ENCODE assay signal across 13 cellular contexts in genomic region chr15:68639926-68640600, GRCh38.
DNase-seq lines count a peak whose midpoint lies in the region; ATAC-seq and TF ChIP-seq lines count a peak whose summit lies in the region.
"Had no signal": no experiment of that assay in that cellular context is flagged by ENCODE, and none has a peak within 500 bp of the region (broad histone marks: within the 10 kb centered on the region; RNA-seq: fewer than 3 reads in every experiment).

No MANE protein-coding gene starts in this region.

- no peak overlapping the region for H2AFZ ChIP-seq in fibroblast of lung (ENCODE audit: low read length)

- no peaks in the 10 kb centered on the region for H3K27me3 ChIP-seq in fibroblast of lung (ENCODE audit: control insufficient read depth, insufficient read depth, low read length)
- no peaks in the 10 kb centered on the region for H3K27me3 ChIP-seq in spleen (replicated peaks in 1 of 7)

- whole genome bisulfite sequencing in spleen, 5 donors: 74 to 88% (median 82%) methylated on average over 7 of the region's 7 CpGs

- H3K9ac ChIP-seq in fibroblast of lung (ENCODE audit: insufficient read depth, low read length): no peak overlapping the region

- H3K27ac Mint-ChIP-seq in HFFc6: peak overlapping the region; percentile 91
- H3K27ac Mint-ChIP-seq: T-helper 1 cell treated with Interleukin-12 subunit alpha and Interleukin-12 subunit beta and Interleukin-4 antibody, amounts not matched to agents 30 μg/mL and 1 μg/mL, for 36 hours had no signal

- no peak for TF ChIP-seq POLR2A in spleen (IDR thresholded peaks at IDR 0.05)

- no peaks in the 10 kb centered on the region for H4K20me1 ChIP-seq in fibroblast of lung (ENCODE audit: control insufficient read depth, extremely low read depth, insufficient read depth, low read length)

- no peaks in the 10 kb centered on the region; the same call in none of the 2 replicates for H3K27me3 Mint-ChIP-seq in HFFc6 (ENCODE audit: insufficient read depth)

- ATAC-seq in HG03196 (IDR thresholded peaks at IDR 0.05; ENCODE audit: unreplicated experiment): no peak
- ATAC-seq in GM18519 (IDR thresholded peaks at IDR 0.05; ENCODE audit: low FRiP score, unreplicated experiment): no peak
- no peak for ATAC-seq in HG03442 (IDR thresholded peaks at IDR 0.05; ENCODE audit: unreplicated experiment)

- no peaks in the 10 kb centered on the region for H3K9me3 Mint-ChIP-seq in HFFc6
- H3K9me3 Mint-ChIP-seq: IgD-negative memory B cell; T-helper 1 cell treated with Interleukin-12 subunit alpha and Interleukin-12 subunit beta and Interleukin-4 antibody, amounts not matched to agents 30 μg/mL and 1 μg/mL, for 36 hours had no signal

- H3K79me2 ChIP-seq in fibroblast of lung (ENCODE audit: control insufficient read depth, insufficient read depth, low read length): peaks cover 47% of the 10 kb centered on the region

- H3K4me3 ChIP-seq in fibroblast of lung (replicated peaks in 1 of 4; ENCODE audit: control extremely low read depth in 1 of 4, insufficient read depth in 1 of 4, low read depth in 3 of 4, low read length in 4 of 4) (no peak overlapping the region), spleen (no peak overlapping the region)

- H3K4me1 ChIP-seq in fibroblast of lung (ENCODE audit: control insufficient read depth, extremely low read depth, insufficient read depth, low read length) (peaks cover 72% of the 10 kb centered on the region), spleen (peaks cover under 1 to 28% (median 4%) of the 10 kb centered on the region in 6 donors)

- peaks cover 1% of the 10 kb centered on the region for H3K36me3 ChIP-seq in fibroblast of lung (ENCODE audit: control insufficient read depth, insufficient read depth, low read length)
- H3K36me3 ChIP-seq in spleen: no peaks in the 10 kb centered on the region

- no peaks in the 10 kb centered on the region for H3K36me3 Mint-ChIP-seq in HFFc6 (ENCODE audit: low read depth)

- peak overlapping the region; percentile 43 for H3K4me3 Mint-ChIP-seq in HFFc6
- H3K4me3 Mint-ChIP-seq: IgD-negative memory B cell; T-helper 1 cell treated with Interleukin-12 subunit alpha and Interleukin-12 subunit beta and Interleukin-4 antibody, amounts not matched to agents 30 μg/mL and 1 μg/mL, for 36 hours had no signal

- H3K4me1 Mint-ChIP-seq in HFFc6 (ENCODE audit: low read depth): peaks cover 94% of the 10 kb centered on the region

- H3K9me3 ChIP-seq in fibroblast of lung (ENCODE audit: control insufficient read depth, insufficient read depth, low read depth, low read length) (no peaks in the 10 kb centered on the region), spleen (no peaks in the 10 kb centered on the region)

- intact Hi-C loops in spleen (cut with DNase I; ENCODE audit: low total_unique reads): no loop called here

- no peak overlapping the region for H3K4me2 ChIP-seq in fibroblast of lung (ENCODE audit: extremely low read depth, insufficient read depth, low read length)

- no peak for TF ChIP-seq CTCF in HFFc6 (IDR thresholded peaks at IDR 0.05)
- no peak for TF ChIP-seq CTCF in fibroblast of lung (conservative IDR thresholded peaks at IDR 0.05 in 1 of 2, IDR thresholded peaks at IDR 0.05 in 1 of 2; ENCODE audit: low read depth in 1 of 2, low read length in 2 of 2)
- TF ChIP-seq CTCF in spleen (IDR thresholded peaks at IDR 0.05 in 8 of 11, conservative IDR thresholded peaks at IDR 0.05 in 3 of 11): no peak

- H3K27ac ChIP-seq in angular gyrus (ENCODE audit: low read depth, low read length) (peak overlapping the region; percentile 37), fibroblast of lung (ENCODE audit: insufficient read depth, low read length) (peak overlapping the region; percentile 69), spleen (peak overlapping the region in 1 of 8 donors; percentile 26)
- H3K27ac ChIP-seq: C4-2B had no signal

- DNase-seq in HFFc6: peak; percentile 43
- DNase-seq in fibroblast of lung (ENCODE audit: low read depth in 2 of 2): peak; percentile 41 to 55
- DNase-seq in spleen: peak; percentile 55
- no peak for DNase-seq in pons (ENCODE audit: low spot score)
- DNase-seq: DND-41; stimulated activated CD4-positive, alpha-beta T cell treated with anti-CD3 and anti-CD28 coated beads, Interleukin-1b, Interleukin-23, amount 100 ng/mL, for 48 hours had no signal
